In genomic region chr17:70096861-70097260, GRCh38 we compare ENCODE assay signal across 19 cellular contexts. TPM values are rescaled to one million over a fixed set of nuclear protein-coding genes. Genes with fewer than 3 reads are reported as not detected.
DNase-seq lines count a peak whose midpoint lies in the region; FAIRE-seq and TF ChIP-seq lines count a peak whose summit lies in the region.
"Had no signal": no experiment of that assay in that cellular context is flagged by ENCODE, and none has a peak within 500 bp of the region (broad histone marks: within the 10 kb centered on the region; RNA-seq: fewer than 3 reads in every experiment).

No MANE protein-coding gene starts in this region.

- no peaks in the 10 kb centered on the region for H3K36me3 Mint-ChIP-seq in Calu3 (ENCODE audit: insufficient read depth, unreplicated experiment)

- no peaks in the 10 kb centered on the region for H3K27me3 ChIP-seq in bronchial epithelial cell (ENCODE audit: control insufficient read depth, insufficient read depth, low read length)

- TF ChIP-seq CTCF in VCaP (conservative IDR thresholded peaks at IDR 0.05) (no peak), bronchial epithelial cell (IDR thresholded peaks at IDR 0.05; ENCODE audit: insufficient read depth, low read length, severe bottlenecking) (no peak), Calu3 (IDR thresholded peaks at IDR 0.05; ENCODE audit: unreplicated experiment) (no peak)

- intact Hi-C loops in Calu3 (cut with micrococcal nuclease; ENCODE audit: unreplicated experiment) = no loop called here

- no peaks in the 10 kb centered on the region for H3K27me3 Mint-ChIP-seq in Calu3 (ENCODE audit: unreplicated experiment)
- H3K27me3 Mint-ChIP-seq: CD4-positive, alpha-beta T cell had no signal

- DNase-seq in bronchial epithelial cell (ENCODE audit: low read depth) = peak; percentile 57
- DNase-seq in iris pigment epithelial cell (ENCODE audit: low read depth) = peak; percentile 22
- no peak for DNase-seq in mesenteric fat pad (ENCODE audit: low spot score)
- DNase-seq in Calu3 = no peak
- DNase-seq in HUDEP-2 (lab: John Stamatoyannopoulos, UW; ENCODE audit: unreplicated experiment in 76 of 76) = no peak
- DNase-seq: ACHN; AML-193; Caco-2; CD4-positive, alpha-beta T cell; DMS153; DMS79; GDM1; GOT3; H7 had no signal

- no peak for FAIRE-seq in bronchial epithelial cell (lab: Jason Lieb, UNC)
- FAIRE-seq: GM12892, GM18507 had no signal

- no peaks in the 10 kb centered on the region for H3K36me3 ChIP-seq in bronchial epithelial cell (ENCODE audit: control insufficient read depth, insufficient read depth, low read length)

- no peaks in the 10 kb centered on the region for H3K4me1 Mint-ChIP-seq in Calu3 (ENCODE audit: low read depth, unreplicated experiment)

- H3K4me3 Mint-ChIP-seq in Calu3 (ENCODE audit: low read depth, unreplicated experiment) = no peak overlapping the region
- H3K4me3 Mint-ChIP-seq: CD4-positive, alpha-beta T cell had no signal

- H3K27ac Mint-ChIP-seq in Calu3 (ENCODE audit: unreplicated experiment) = no peak overlapping the region
- H3K27ac Mint-ChIP-seq: CD4-positive, alpha-beta T cell had no signal

- BruUV-seq in Calu3 (replicated peaks; lab: Mats Ljungman, UMichigan) = no TSS peak

- H3K9me3 Mint-ChIP-seq in Calu3 (ENCODE audit: low read depth, unreplicated experiment) = peaks cover 14% of the 10 kb centered on the region
- H3K9me3 Mint-ChIP-seq: CD4-positive, alpha-beta T cell had no signal

- H3K27ac ChIP-seq in VCaP = peak overlapping the region; percentile 82; the same call in 1 of the 2 replicates
- H3K27ac ChIP-seq: C4-2B had no signal

- CTCF ChIA-PET in Calu3 (lab: Charles Lee) = no interaction called here

- H3K4me3 ChIP-seq in bronchial epithelial cell (ENCODE audit: low read depth, low read length) = no peak overlapping the region

RNA-seq across cellular contexts. Expression of gene KCNJ16, which starts 21.8 kb away (rescaled TPM):
- total RNA-seq in bronchial epithelial cell = not detected in 2 replicates
- total RNA-seq in mesenteric fat pad = not detected
- total RNA-seq in Calu3 (2022) = not detected in 2 replicates
- total RNA-seq: CD4-positive, alpha-beta T cell; Daoy had no signal

Comparison
In these comparisons a context has a peak if more than half of its experiments do, and no peak if none do; other contexts are left out.
1. DNase-seq: peak in bronchial epithelial cell (single experiment) and iris pigment epithelial cell (single experiment); none in mesenteric fat pad (single experiment), Calu3 (single experiment) and HUDEP-2 (0 of 76).